8 cellular contexts compared by ENCODE assay signal in the genomic region with DNA sequence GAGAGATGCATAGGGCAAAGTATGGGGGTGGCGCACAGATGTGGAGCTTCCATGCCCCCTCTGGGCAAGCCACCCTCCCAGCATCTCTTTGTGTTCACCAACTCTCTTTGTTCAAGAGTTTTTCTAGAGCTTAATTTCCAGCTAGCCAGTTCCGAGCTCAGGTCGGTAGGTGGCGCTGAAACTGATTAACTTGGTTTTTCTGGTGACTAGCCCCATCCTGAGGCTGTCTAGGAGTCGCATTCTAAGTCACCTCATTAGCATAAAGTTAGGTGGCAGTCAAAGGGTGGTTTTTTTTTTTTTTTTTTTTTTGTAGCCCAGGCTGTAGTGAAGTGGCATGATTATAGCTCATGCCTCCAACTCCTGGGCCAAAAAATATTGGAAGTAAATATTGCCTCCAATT.
DNase-seq lines count a peak whose midpoint lies in the region; ATAC-seq and TF ChIP-seq lines count a peak whose summit lies in the region.

No MANE protein-coding gene starts in this region.

- DNase-seq in NCI-H82 (lab: John Stamatoyannopoulos, UW) (peak; percentile 64), NCI-H82 treated with DMSO at 0.1 percent for 48 hours (lab: John Stamatoyannopoulos, UW; ENCODE audit: unreplicated experiment) (no peak), HEK293T (ENCODE audit: extremely low spot score) (peak; percentile 22), RPMI7951 (ENCODE audit: low read depth) (peak; percentile 28), fibroblast of mammary gland (ENCODE audit: low read depth) (peak; percentile 66), HPDE6-E6E7 (ENCODE audit: extremely low spot score) (no peak)
- DNase-seq in stimulated activated naive CD8-positive, alpha-beta T cell treated with anti-CD3 and anti-CD28 coated beads, Interleukin-15, Interleukin-2, amounts not matched to agents 100 U/mL and 50 U/mL, for 24 hours: peak; percentile 53

- TF ChIP-seq CTCF in fibroblast of mammary gland (conservative IDR thresholded peaks at IDR 0.05; ENCODE audit: control insufficient read depth, insufficient read depth, low read depth, low read length): peak; percentile 79

- POLR2A ChIA-PET in HEK293T (lab: Yijun Ruan, JAX): no interaction called here

- H3K4me3 ChIP-seq in fibroblast of mammary gland (ENCODE audit: control insufficient read depth, low read depth, low read length): no peak overlapping the region

- peak; percentile 69 for ATAC-seq in stimulated activated naive CD8-positive, alpha-beta T cell treated with anti-CD3 and anti-CD28 coated beads, Interleukin-15, Interleukin-2, amounts not matched to agents 100 U/mL and 50 U/mL, for 24 hours
- ATAC-seq in HG03039 (IDR thresholded peaks at IDR 0.05; ENCODE audit: unreplicated experiment): no peak

- CTCF ChIA-PET in HEK293T (lab: Yijun Ruan, JAX): interaction anchor here (0.5 to 0.8 kb wide), 3 partner anchors 97 to 1417 kb away, joined by 3 to 4 read pairs (median 3); no protein-coding TSS in a partner anchor

TF ChIP-seq in HEK293T, 16 proteins besides CTCF, POLR2A, EP300 and RAD21:
- TF ChIP-seq L3MBTL2 (conservative IDR thresholded peaks at IDR 0.05) (no peak), FOXK2 (IDR thresholded peaks at IDR 0.05) (no peak), CTBP1 (IDR thresholded peaks at IDR 0.05; ENCODE audit: borderline replicate concordance) (no peak), ELF4 (IDR thresholded peaks at IDR 0.05) (no peak), TARDBP (IDR thresholded peaks at IDR 0.05) (no peak), HDGF (IDR thresholded peaks at IDR 0.05; ENCODE audit: borderline replicate concordance) (no peak)
- TF ChIP-seq, protein P1, sequence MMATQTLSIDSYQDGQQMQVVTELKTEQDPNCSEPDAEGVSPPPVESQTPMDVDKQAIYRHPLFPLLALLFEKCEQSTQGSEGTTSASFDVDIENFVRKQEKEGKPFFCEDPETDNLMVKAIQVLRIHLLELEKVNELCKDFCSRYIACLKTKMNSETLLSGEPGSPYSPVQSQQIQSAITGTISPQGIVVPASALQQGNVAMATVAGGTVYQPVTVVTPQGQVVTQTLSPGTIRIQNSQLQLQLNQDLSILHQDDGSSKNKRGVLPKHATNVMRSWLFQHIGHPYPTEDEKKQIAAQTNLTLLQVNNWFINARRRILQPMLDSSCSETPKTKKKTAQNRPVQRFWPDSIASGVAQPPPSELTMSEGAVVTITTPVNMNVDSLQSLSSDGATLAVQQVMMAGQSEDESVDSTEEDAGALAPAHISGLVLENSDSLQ (IDR thresholded peaks at IDR 0.05): no peak

Comparison
In these comparisons a context has a peak if more than half of its experiments do, and no peak if none do; other contexts are left out.
1. DNase-seq: peak in NCI-H82 (single experiment), HEK293T (single experiment), RPMI7951 (single experiment), fibroblast of mammary gland (single experiment) and stimulated activated naive CD8-positive, alpha-beta T cell treated with anti-CD3 and anti-CD28 coated beads, Interleukin-15, Interleukin-2, amounts not matched to agents 100 U/mL and 50 U/mL, for 24 hours (single experiment); none in NCI-H82 treated with DMSO at 0.1 percent for 48 hours (single experiment) and HPDE6-E6E7 (single experiment).